In the genomic region with DNA sequence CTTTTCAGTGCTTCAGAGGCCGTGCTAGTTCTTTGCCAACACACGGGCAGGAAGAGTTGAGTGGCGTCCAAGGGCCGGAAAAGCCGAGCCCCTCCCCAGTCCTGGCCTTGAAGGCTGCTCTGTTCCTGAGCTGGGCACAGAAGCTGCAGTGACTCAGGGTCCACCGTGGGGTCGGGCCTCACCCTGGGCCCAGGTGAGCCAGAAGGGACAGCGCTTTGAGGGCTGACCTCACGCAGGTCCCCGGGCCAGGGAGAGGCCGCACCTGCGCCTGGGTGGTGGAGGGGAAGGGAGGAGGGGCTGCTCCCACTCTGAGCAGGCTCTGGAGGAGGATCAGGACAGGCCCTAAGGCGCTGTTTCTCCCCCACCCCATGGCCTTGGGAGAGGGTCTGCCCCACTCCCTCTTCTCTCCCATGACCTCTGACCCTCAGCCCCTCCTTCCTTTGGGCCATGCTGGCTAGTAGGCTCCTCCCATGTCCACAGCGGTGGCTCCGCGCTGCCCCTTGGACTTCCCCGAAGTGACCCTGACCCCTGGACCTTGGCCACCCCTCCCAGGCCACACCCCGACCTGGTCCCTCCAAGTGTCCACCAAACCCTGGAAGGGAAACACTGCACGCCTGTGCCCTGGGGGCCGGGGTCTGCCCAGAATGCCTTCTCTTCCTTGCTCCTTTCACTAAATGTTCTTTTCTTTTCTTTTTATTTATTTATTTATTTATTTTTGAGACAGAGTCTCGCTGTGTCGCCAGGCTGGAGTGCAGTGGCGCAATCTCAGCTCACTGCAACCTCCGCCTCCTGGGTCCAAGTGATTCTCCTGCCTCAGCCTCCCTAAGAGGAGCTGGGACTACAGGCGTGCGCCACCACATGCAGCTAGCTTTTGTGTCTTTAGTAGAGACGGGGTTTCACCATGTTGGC, we compare ENCODE assay signal across 1 cellular context.
TF ChIP-seq lines count a peak whose summit lies in the region.

No MANE protein-coding gene starts in this region.

TF ChIP-seq in HepG2, 621 proteins besides CTCF, POLR2A, EP300 and RAD21 (continued from another document and continues in another):
- TF ChIP-seq, protein P1, sequence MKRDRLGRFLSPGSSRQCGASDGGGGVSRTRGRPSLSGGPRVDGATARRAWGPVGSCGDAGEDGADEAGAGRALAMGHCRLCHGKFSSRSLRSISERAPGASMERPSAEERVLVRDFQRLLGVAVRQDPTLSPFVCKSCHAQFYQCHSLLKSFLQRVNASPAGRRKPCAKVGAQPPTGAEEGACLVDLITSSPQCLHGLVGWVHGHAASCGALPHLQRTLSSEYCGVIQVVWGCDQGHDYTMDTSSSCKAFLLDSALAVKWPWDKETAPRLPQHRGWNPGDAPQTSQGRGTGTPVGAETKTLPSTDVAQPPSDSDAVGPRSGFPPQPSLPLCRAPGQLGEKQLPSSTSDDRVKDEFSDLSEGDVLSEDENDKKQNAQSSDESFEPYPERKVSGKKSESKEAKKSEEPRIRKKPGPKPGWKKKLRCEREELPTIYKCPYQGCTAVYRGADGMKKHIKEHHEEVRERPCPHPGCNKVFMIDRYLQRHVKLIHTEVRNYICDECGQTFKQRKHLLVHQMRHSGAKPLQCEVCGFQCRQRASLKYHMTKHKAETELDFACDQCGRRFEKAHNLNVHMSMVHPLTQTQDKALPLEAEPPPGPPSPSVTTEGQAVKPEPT (CRISPR knock-in tag; IDR thresholded peaks at IDR 0.05; ENCODE audit: low read depth), result no peak
- no peak for TF ChIP-seq CEBPB (IDR thresholded peaks at IDR 0.05; ENCODE audit: borderline replicate concordance, low read depth, low read length)
- no peak for TF ChIP-seq HOXD1 (CRISPR knock-in tag; IDR thresholded peaks at IDR 0.05)
- no peak for TF ChIP-seq GTF2F1 (IDR thresholded peaks at IDR 0.05; ENCODE audit: low read length)
- no peak for TF ChIP-seq ZNF776 (CRISPR knock-in tag; IDR thresholded peaks at IDR 0.05)
- TF ChIP-seq ZNF160 (CRISPR knock-in tag; IDR thresholded peaks at IDR 0.05), result no peak
- no peak for TF ChIP-seq ADNP (CRISPR knock-in tag; IDR thresholded peaks at IDR 0.05)
- TF ChIP-seq KLF9 (CRISPR knock-in tag; IDR thresholded peaks at IDR 0.05; ENCODE audit: low read depth), result no peak
- TF ChIP-seq, protein P2, sequence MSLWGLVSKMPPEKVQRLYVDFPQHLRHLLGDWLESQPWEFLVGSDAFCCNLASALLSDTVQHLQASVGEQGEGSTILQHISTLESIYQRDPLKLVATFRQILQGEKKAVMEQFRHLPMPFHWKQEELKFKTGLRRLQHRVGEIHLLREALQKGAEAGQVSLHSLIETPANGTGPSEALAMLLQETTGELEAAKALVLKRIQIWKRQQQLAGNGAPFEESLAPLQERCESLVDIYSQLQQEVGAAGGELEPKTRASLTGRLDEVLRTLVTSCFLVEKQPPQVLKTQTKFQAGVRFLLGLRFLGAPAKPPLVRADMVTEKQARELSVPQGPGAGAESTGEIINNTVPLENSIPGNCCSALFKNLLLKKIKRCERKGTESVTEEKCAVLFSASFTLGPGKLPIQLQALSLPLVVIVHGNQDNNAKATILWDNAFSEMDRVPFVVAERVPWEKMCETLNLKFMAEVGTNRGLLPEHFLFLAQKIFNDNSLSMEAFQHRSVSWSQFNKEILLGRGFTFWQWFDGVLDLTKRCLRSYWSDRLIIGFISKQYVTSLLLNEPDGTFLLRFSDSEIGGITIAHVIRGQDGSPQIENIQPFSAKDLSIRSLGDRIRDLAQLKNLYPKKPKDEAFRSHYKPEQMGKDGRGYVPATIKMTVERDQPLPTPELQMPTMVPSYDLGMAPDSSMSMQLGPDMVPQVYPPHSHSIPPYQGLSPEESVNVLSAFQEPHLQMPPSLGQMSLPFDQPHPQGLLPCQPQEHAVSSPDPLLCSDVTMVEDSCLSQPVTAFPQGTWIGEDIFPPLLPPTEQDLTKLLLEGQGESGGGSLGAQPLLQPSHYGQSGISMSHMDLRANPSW (CRISPR knock-in tag; IDR thresholded peaks at IDR 0.05; ENCODE audit: borderline replicate concordance), result no peak
- TF ChIP-seq ZNF136 (CRISPR knock-in tag; IDR thresholded peaks at IDR 0.05; ENCODE audit: low read depth), result no peak
- TF ChIP-seq PPARG (CRISPR knock-in tag; conservative IDR thresholded peaks at IDR 0.05), result peak; percentile 66
- TF ChIP-seq ZNF841 (CRISPR knock-in tag; IDR thresholded peaks at IDR 0.05; ENCODE audit: borderline replicate concordance), result no peak
- no peak for TF ChIP-seq ZNF451 (CRISPR knock-in tag; IDR thresholded peaks at IDR 0.05)
- no peak for TF ChIP-seq ZNF782 (CRISPR knock-in tag; IDR thresholded peaks at IDR 0.05; ENCODE audit: borderline replicate concordance)
- TF ChIP-seq ZNF101 (CRISPR knock-in tag; IDR thresholded peaks at IDR 0.05; ENCODE audit: borderline replicate concordance, low read depth), result no peak
- no peak for TF ChIP-seq FOXM1 (CRISPR knock-in tag; IDR thresholded peaks at IDR 0.05)
- TF ChIP-seq, protein P3, sequence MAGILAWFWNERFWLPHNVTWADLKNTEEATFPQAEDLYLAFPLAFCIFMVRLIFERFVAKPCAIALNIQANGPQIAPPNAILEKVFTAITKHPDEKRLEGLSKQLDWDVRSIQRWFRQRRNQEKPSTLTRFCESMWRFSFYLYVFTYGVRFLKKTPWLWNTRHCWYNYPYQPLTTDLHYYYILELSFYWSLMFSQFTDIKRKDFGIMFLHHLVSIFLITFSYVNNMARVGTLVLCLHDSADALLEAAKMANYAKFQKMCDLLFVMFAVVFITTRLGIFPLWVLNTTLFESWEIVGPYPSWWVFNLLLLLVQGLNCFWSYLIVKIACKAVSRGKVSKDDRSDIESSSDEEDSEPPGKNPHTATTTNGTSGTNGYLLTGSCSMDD (CRISPR knock-in tag; IDR thresholded peaks at IDR 0.05), result no peak
- TF ChIP-seq, protein P4, sequence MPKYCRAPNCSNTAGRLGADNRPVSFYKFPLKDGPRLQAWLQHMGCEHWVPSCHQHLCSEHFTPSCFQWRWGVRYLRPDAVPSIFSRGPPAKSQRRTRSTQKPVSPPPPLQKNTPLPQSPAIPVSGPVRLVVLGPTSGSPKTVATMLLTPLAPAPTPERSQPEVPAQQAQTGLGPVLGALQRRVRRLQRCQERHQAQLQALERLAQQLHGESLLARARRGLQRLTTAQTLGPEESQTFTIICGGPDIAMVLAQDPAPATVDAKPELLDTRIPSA (CRISPR knock-in tag; IDR thresholded peaks at IDR 0.05; ENCODE audit: borderline replicate concordance), result no peak
- TF ChIP-seq ZNF678 (CRISPR knock-in tag; IDR thresholded peaks at IDR 0.05), result no peak
- TF ChIP-seq ZFAT (CRISPR knock-in tag; conservative IDR thresholded peaks at IDR 0.05), result no peak
- peak; percentile 71; the same call in 1 of the 2 replicates for TF ChIP-seq MYC (CRISPR knock-in tag; IDR thresholded peaks at IDR 0.05; ENCODE audit: borderline replicate concordance)
- no peak for TF ChIP-seq NFE2 (CRISPR knock-in tag; IDR thresholded peaks at IDR 0.05)
- TF ChIP-seq NFKB2 (CRISPR knock-in tag; IDR thresholded peaks at IDR 0.05; ENCODE audit: borderline replicate concordance), result no peak; the same call in 1 of the 2 replicates
- TF ChIP-seq, protein P5, sequence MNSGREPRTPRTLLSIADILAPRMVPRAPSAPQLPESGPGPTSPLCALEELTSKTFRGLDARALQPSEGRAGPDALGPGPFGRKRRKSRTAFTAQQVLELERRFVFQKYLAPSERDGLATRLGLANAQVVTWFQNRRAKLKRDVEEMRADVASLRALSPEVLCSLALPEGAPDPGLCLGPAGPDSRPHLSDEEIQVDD (CRISPR knock-in tag; IDR thresholded peaks at IDR 0.05; ENCODE audit: borderline replicate concordance), result no peak
- TF ChIP-seq MED13 (CRISPR knock-in tag; IDR thresholded peaks at IDR 0.05), result peak; percentile 62; the same call in 1 of the 2 replicates
- TF ChIP-seq ZNF382 (CRISPR knock-in tag; IDR thresholded peaks at IDR 0.05; ENCODE audit: borderline replicate concordance), result no peak
- peak; percentile 35; the same call in 1 of the 2 replicates for TF ChIP-seq BORCS8-MEF2B (CRISPR knock-in tag; IDR thresholded peaks at IDR 0.05)
- TF ChIP-seq GATAD2A (CRISPR knock-in tag; IDR thresholded peaks at IDR 0.05), result peak; percentile 73
- TF ChIP-seq ZNF546 (CRISPR knock-in tag; conservative IDR thresholded peaks at IDR 0.05), result no peak
- TF ChIP-seq, protein P6, sequence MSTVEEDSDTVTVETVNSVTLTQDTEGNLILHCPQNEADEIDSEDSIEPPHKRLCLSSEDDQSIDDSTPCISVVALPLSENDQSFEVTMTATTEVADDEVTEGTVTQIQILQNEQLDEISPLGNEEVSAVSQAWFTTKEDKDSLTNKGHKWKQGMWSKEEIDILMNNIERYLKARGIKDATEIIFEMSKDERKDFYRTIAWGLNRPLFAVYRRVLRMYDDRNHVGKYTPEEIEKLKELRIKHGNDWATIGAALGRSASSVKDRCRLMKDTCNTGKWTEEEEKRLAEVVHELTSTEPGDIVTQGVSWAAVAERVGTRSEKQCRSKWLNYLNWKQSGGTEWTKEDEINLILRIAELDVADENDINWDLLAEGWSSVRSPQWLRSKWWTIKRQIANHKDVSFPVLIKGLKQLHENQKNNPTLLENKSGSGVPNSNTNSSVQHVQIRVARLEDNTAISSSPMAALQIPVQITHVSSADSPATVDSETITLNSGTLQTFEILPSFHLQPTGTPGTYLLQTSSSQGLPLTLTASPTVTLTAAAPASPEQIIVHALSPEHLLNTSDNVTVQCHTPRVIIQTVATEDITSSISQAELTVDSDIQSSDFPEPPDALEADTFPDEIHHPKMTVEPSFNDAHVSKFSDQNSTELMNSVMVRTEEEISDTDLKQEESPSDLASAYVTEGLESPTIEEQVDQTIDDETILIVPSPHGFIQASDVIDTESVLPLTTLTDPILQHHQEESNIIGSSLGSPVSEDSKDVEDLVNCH (CRISPR knock-in tag; IDR thresholded peaks at IDR 0.05), result no peak
- no peak for TF ChIP-seq NCOA5 (CRISPR knock-in tag; IDR thresholded peaks at IDR 0.05)
- no peak for TF ChIP-seq ZNF143 (CRISPR knock-in tag; IDR thresholded peaks at IDR 0.05)
- TF ChIP-seq, protein P7, sequence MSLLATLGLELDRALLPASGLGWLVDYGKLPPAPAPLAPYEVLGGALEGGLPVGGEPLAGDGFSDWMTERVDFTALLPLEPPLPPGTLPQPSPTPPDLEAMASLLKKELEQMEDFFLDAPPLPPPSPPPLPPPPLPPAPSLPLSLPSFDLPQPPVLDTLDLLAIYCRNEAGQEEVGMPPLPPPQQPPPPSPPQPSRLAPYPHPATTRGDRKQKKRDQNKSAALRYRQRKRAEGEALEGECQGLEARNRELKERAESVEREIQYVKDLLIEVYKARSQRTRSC (CRISPR knock-in tag; IDR thresholded peaks at IDR 0.05; ENCODE audit: low read depth), result no peak
- no peak for TF ChIP-seq ZNF44 (CRISPR knock-in tag; IDR thresholded peaks at IDR 0.05)
- no peak for TF ChIP-seq HOXA7 (CRISPR knock-in tag; IDR thresholded peaks at IDR 0.05)
- peak; percentile 75 for TF ChIP-seq NCOA2 (CRISPR knock-in tag; IDR thresholded peaks at IDR 0.05)
- TF ChIP-seq ZNF564 (CRISPR knock-in tag; IDR thresholded peaks at IDR 0.05), result no peak
- TF ChIP-seq, protein P8, sequence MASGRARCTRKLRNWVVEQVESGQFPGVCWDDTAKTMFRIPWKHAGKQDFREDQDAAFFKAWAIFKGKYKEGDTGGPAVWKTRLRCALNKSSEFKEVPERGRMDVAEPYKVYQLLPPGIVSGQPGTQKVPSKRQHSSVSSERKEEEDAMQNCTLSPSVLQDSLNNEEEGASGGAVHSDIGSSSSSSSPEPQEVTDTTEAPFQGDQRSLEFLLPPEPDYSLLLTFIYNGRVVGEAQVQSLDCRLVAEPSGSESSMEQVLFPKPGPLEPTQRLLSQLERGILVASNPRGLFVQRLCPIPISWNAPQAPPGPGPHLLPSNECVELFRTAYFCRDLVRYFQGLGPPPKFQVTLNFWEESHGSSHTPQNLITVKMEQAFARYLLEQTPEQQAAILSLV (CRISPR knock-in tag; IDR thresholded peaks at IDR 0.05; ENCODE audit: borderline replicate concordance), result peak; percentile 84; the same call in 1 of the 2 replicates
- TF ChIP-seq, protein P9, sequence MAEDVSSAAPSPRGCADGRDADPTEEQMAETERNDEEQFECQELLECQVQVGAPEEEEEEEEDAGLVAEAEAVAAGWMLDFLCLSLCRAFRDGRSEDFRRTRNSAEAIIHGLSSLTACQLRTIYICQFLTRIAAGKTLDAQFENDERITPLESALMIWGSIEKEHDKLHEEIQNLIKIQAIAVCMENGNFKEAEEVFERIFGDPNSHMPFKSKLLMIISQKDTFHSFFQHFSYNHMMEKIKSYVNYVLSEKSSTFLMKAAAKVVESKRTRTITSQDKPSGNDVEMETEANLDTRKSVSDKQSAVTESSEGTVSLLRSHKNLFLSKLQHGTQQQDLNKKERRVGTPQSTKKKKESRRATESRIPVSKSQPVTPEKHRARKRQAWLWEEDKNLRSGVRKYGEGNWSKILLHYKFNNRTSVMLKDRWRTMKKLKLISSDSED (CRISPR knock-in tag; IDR thresholded peaks at IDR 0.05), result no peak
- peak; percentile 62; the same call in 1 of the 2 replicates for TF ChIP-seq ISL2 (CRISPR knock-in tag; IDR thresholded peaks at IDR 0.05)
- TF ChIP-seq, protein P10, sequence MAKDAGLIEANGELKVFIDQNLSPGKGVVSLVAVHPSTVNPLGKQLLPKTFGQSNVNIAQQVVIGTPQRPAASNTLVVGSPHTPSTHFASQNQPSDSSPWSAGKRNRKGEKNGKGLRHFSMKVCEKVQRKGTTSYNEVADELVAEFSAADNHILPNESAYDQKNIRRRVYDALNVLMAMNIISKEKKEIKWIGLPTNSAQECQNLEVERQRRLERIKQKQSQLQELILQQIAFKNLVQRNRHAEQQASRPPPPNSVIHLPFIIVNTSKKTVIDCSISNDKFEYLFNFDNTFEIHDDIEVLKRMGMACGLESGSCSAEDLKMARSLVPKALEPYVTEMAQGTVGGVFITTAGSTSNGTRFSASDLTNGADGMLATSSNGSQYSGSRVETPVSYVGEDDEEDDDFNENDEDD (CRISPR knock-in tag; IDR thresholded peaks at IDR 0.05; ENCODE audit: borderline replicate concordance), result no peak
- no peak for TF ChIP-seq SOX5 (CRISPR knock-in tag; IDR thresholded peaks at IDR 0.05; ENCODE audit: borderline replicate concordance)
- no peak for TF ChIP-seq RARG (CRISPR knock-in tag; IDR thresholded peaks at IDR 0.05; ENCODE audit: low read depth)
- TF ChIP-seq XRCC5 (optimal IDR thresholded peaks at IDR 0.05; ENCODE audit: low read length), result peak; percentile 54
- no peak for TF ChIP-seq RAD51 (IDR thresholded peaks at IDR 0.05; ENCODE audit: borderline replicate concordance)
- TF ChIP-seq, protein P11, sequence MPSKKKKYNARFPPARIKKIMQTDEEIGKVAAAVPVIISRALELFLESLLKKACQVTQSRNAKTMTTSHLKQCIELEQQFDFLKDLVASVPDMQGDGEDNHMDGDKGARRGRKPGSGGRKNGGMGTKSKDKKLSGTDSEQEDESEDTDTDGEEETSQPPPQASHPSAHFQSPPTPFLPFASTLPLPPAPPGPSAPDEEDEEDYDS (CRISPR knock-in tag; IDR thresholded peaks at IDR 0.05), result no peak
- TF ChIP-seq ZNF33A (CRISPR knock-in tag; IDR thresholded peaks at IDR 0.05; ENCODE audit: borderline replicate concordance), result no peak
- TF ChIP-seq TEAD2 (CRISPR knock-in tag; IDR thresholded peaks at IDR 0.05), result no peak
- TF ChIP-seq DMAP1 (CRISPR knock-in tag; IDR thresholded peaks at IDR 0.05), result no peak
- TF ChIP-seq ZNF530 (CRISPR knock-in tag; IDR thresholded peaks at IDR 0.05; ENCODE audit: low read depth), result no peak
- TF ChIP-seq, protein P12, sequence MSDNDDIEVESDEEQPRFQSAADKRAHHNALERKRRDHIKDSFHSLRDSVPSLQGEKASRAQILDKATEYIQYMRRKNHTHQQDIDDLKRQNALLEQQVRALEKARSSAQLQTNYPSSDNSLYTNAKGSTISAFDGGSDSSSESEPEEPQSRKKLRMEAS (IDR thresholded peaks at IDR 0.05), result peak; percentile 63
- no peak for TF ChIP-seq ZNF317 (CRISPR knock-in tag; IDR thresholded peaks at IDR 0.05)
- TF ChIP-seq TBP (CRISPR knock-in tag; IDR thresholded peaks at IDR 0.05), result no peak
- no peak for TF ChIP-seq ATAD3A (CRISPR knock-in tag; IDR thresholded peaks at IDR 0.05)
